ENCODE assay signal across 15 cellular contexts in the genomic region with DNA sequence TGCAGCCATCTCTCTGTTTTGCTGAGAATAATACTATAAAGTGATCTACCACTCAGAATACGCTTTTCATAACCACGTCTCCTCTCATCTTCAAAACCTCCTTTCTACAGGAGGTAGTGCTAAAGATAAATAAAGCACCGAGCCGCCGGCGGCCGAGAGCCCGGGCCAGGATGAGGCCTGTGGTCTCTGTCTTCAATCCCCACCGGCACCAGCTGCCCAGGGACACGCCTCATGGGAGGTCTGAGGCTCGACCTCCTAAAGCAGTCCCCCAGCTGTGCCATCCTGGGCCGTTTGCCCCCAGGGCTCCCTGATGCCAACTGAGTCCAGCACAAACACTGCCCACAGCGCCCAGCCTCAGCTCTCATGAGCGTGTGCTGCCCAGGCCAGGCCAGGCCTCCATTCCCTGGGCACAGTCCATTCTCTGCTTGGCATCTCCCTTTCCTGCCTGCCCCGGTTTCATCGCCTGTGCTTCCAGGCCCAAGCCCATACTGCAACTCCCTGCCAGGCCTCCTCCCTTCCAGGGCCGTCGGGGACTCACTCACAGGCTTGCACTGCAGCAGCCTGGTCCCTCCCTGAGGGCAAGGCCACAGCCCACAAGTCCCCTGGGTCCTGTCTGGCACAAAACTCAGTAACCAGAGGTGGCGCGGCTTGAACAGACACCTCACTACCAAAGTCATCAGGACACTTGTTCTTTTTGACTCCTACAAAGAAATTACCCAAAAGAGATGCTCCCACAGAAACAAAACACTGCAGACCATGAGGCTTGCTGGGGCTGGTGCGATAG. TPM values are rescaled to one million over a fixed set of nuclear protein-coding genes. Genes with fewer than 3 reads are reported as not detected.
A peak's percentile ranks its signal among the peaks of the same experiment; 100 is the strongest.
DNase-seq lines count a peak whose midpoint lies in the region; ATAC-seq and TF ChIP-seq lines count a peak whose summit lies in the region.
"Had no signal": no experiment of that assay in that cellular context is flagged by ENCODE, and none has a peak within 500 bp of the region (broad histone marks: within the 10 kb centered on the region; RNA-seq: fewer than 3 reads in every experiment).

No MANE protein-coding gene starts in this region.

- no peaks in the 10 kb centered on the region for H3K27me3 ChIP-seq in trophoblast cell (ENCODE audit: insufficient read depth, low read length)
- H3K27me3 ChIP-seq in upper lobe of right lung, result no peaks in the 10 kb centered on the region
- H3K27me3 ChIP-seq: hepatocyte, left lung had no signal

- peaks cover 8% of the 10 kb centered on the region for H3K79me1 ChIP-seq in trophoblast cell (ENCODE audit: low read length)

- peak overlapping the region; percentile 84 for H3K27ac Mint-ChIP-seq in activated T-cell treated with anti-CD3 and anti-CD28 coated beads, Interleukin-2, amount 50 U/mL, for 24 hours
- peak overlapping the region; percentile 91 for H3K27ac Mint-ChIP-seq in central memory CD8-positive, alpha-beta T cell (ENCODE audit: low read depth)

- TF ChIP-seq CTCF in NB4 (IDR thresholded peaks at IDR 0.05; ENCODE audit: low read depth, low read length) (no peak), upper lobe of right lung (IDR thresholded peaks at IDR 0.05) (no peak)

- H3K4me3 Mint-ChIP-seq in activated T-cell treated with anti-CD3 and anti-CD28 coated beads, Interleukin-2, amount 50 U/mL, for 24 hours, result peak overlapping the region; percentile 90
- H3K4me3 Mint-ChIP-seq in central memory CD8-positive, alpha-beta T cell, result peak overlapping the region; percentile 88

- no peak overlapping the region for H3K23ac ChIP-seq in trophoblast cell (ENCODE audit: low read length)

- H3K27ac ChIP-seq in trophoblast cell (ENCODE audit: low read depth, low read length) (no peak overlapping the region), upper lobe of right lung (no peak overlapping the region)
- H3K27ac ChIP-seq: hepatocyte, left lung, thoracic aorta had no signal

- WGBS in trophoblast cell (ENCODE audit: extremely low coverage, insufficient coverage, insufficient read length), result no CpG with 5 or more reads among the region's 21 CpGs

- H3K4me1 ChIP-seq in trophoblast cell (ENCODE audit: control insufficient read depth in 1 of 2, insufficient read depth in 2 of 2, low read length in 2 of 2) (peaks cover 5% of the 10 kb centered on the region in 2 experiments), upper lobe of right lung (peaks cover 12% of the 10 kb centered on the region)

- H3K36me3 ChIP-seq in trophoblast cell (ENCODE audit: control insufficient read depth in 1 of 2, insufficient read depth in 2 of 2, low read length in 2 of 2) (peaks cover 59 to 60% of the 10 kb centered on the region in 2 experiments), upper lobe of right lung (peaks cover 57% of the 10 kb centered on the region)

- H3K14ac ChIP-seq in trophoblast cell (ENCODE audit: low read length), result no peak overlapping the region

- H3K4ac ChIP-seq in trophoblast cell (ENCODE audit: low read depth, low read length), result no peak overlapping the region

- H3K9ac ChIP-seq in trophoblast cell (ENCODE audit: low read length), result no peak overlapping the region

- no peak for DNase-seq in activated T-cell treated with anti-CD3 and anti-CD28 coated beads, Interleukin-2, amount 50 U/mL, for 24 hours
- DNase-seq in activated T-cell treated with anti-CD3 and anti-CD28 coated beads, Interleukin-2, amount 50 U/mL, for 1 hour, result no peak
- DNase-seq in NB4 (ENCODE audit: low read depth), result peak; percentile 88
- DNase-seq in central memory CD8-positive, alpha-beta T cell (ENCODE audit: low spot score in 2 of 2), result no peak
- no peak for DNase-seq in trophoblast cell
- no peak for DNase-seq in upper lobe of right lung
- no peak for DNase-seq in SIG-M5 (lab: John Stamatoyannopoulos, UW)
- DNase-seq: ACHN, NCI-H1048, nucleus accumbens, small intestine had no signal

- H3K4me3 ChIP-seq in NB4 (ENCODE audit: low read depth, low read length) (peak overlapping the region; percentile 30), trophoblast cell (ENCODE audit: low read depth, low read length) (no peak overlapping the region), upper lobe of right lung (no peak overlapping the region)
- H3K4me3 ChIP-seq: hepatocyte, thoracic aorta had no signal

- H2AK5ac ChIP-seq in trophoblast cell (ENCODE audit: low read length), result no peak overlapping the region

- no peak overlapping the region for H3K4me2 ChIP-seq in trophoblast cell (ENCODE audit: low read length)
- H3K4me2 ChIP-seq: hepatocyte had no signal

- H3K36me3 Mint-ChIP-seq in activated T-cell treated with anti-CD3 and anti-CD28 coated beads, Interleukin-2, amount 50 U/mL, for 24 hours (ENCODE audit: low read depth), result peaks cover 58% of the 10 kb centered on the region
- H3K36me3 Mint-ChIP-seq in central memory CD8-positive, alpha-beta T cell (ENCODE audit: insufficient read depth), result peaks cover 25% of the 10 kb centered on the region

- ATAC-seq in central memory CD8-positive, alpha-beta T cell (replicated peaks; ENCODE audit: extremely low read depth, poor library complexity, severe bottlenecking), result no peak
- ATAC-seq in upper lobe of right lung (no peak), GM21360 (IDR thresholded peaks at IDR 0.05; ENCODE audit: unreplicated experiment) (no peak)
- ATAC-seq: left lung had no signal

- intact Hi-C loops in upper lobe of right lung (cut with DNase I), result no loop called here

- H4K12ac ChIP-seq in trophoblast cell (ENCODE audit: low read depth, low read length), result peak overlapping the region; percentile 15

- no peak overlapping the region for H4K8ac ChIP-seq in trophoblast cell (ENCODE audit: low read depth, low read length)

- H3K27me3 Mint-ChIP-seq in activated T-cell treated with anti-CD3 and anti-CD28 coated beads, Interleukin-2, amount 50 U/mL, for 24 hours, result no peaks in the 10 kb centered on the region
- H3K27me3 Mint-ChIP-seq in central memory CD8-positive, alpha-beta T cell, result peaks cover 4% of the 10 kb centered on the region

- H2BK12ac ChIP-seq in trophoblast cell (ENCODE audit: low read length), result no peak overlapping the region

- H2AFZ ChIP-seq in trophoblast cell (ENCODE audit: insufficient read depth, low read length, poor library complexity), result no peak overlapping the region
- H2AFZ ChIP-seq: hepatocyte had no signal

- no peak overlapping the region for H3K18ac ChIP-seq in trophoblast cell (ENCODE audit: low read length)

- no peak overlapping the region for H2BK120ac ChIP-seq in trophoblast cell (ENCODE audit: insufficient read depth, low read length, poor library complexity)

- H3K4me1 Mint-ChIP-seq in activated T-cell treated with anti-CD3 and anti-CD28 coated beads, Interleukin-2, amount 50 U/mL, for 24 hours (ENCODE audit: low read depth), result peaks cover 36% of the 10 kb centered on the region
- peaks cover 33% of the 10 kb centered on the region for H3K4me1 Mint-ChIP-seq in central memory CD8-positive, alpha-beta T cell

- no peaks in the 10 kb centered on the region for H3K9me3 Mint-ChIP-seq in activated T-cell treated with anti-CD3 and anti-CD28 coated beads, Interleukin-2, amount 50 U/mL, for 24 hours
- no peaks in the 10 kb centered on the region for H3K9me3 Mint-ChIP-seq in central memory CD8-positive, alpha-beta T cell

- TF ChIP-seq POLR2A in NB4 (IDR thresholded peaks at IDR 0.05; ENCODE audit: extremely low read depth, insufficient read length), result no peak

- peaks cover 9% of the 10 kb centered on the region for H3K79me2 ChIP-seq in trophoblast cell (ENCODE audit: control insufficient read depth, insufficient read depth, low read length, poor library complexity)

- H4K91ac ChIP-seq in trophoblast cell (ENCODE audit: low read depth, low read length), result no peak overlapping the region

- no peak overlapping the region for H2BK5ac ChIP-seq in trophoblast cell (ENCODE audit: low read depth, low read length, poor library complexity)

- no peaks in the 10 kb centered on the region for H3K9me3 ChIP-seq in trophoblast cell (ENCODE audit: insufficient read depth, low read depth, low read length)
- no peaks in the 10 kb centered on the region for H3K9me3 ChIP-seq in upper lobe of right lung
- H3K9me3 ChIP-seq: left lung, thoracic aorta had no signal

RNA-seq across cellular contexts. Expression of a gene that starts 2.5 kb away (rescaled TPM):
- 35.4 and 39.0 TPM in 2 replicates for polyA plus RNA-seq in trophoblast cell (2013)
- total RNA-seq in upper lobe of right lung, result 49.2 TPM

RNA-seq across cellular contexts. Expression of a gene that starts 28.8 kb away (rescaled TPM):
- 55.4 and 60.1 TPM in 2 replicates for polyA plus RNA-seq in trophoblast cell (2013)
- 64.8 TPM for total RNA-seq in upper lobe of right lung

RNA-seq across cellular contexts. Expression of a gene that starts 42.4 kb away (rescaled TPM):
- 150 and 168 TPM in 2 replicates for polyA plus RNA-seq in trophoblast cell (2013)
- 37.6 TPM for total RNA-seq in upper lobe of right lung

RNA-seq across cellular contexts. Expression of a gene that starts 54.3 kb away (rescaled TPM):
- polyA plus RNA-seq in trophoblast cell (2013), result 10.0 and 10.7 TPM in 2 replicates
- 4.4 TPM for total RNA-seq in upper lobe of right lung
